27 cellular contexts compared by ENCODE assay signal in genomic region chr7:25455649-25456251, GRCh38.
DNase-seq lines count a peak whose midpoint lies in the region; ATAC-seq, FAIRE-seq and TF ChIP-seq lines count a peak whose summit lies in the region.
"Had no signal": no experiment of that assay in that cellular context is flagged by ENCODE, and none has a peak within 500 bp of the region (broad histone marks: within the 10 kb centered on the region; RNA-seq: fewer than 3 reads in every experiment).

No MANE protein-coding gene starts in this region.

- no peak for FAIRE-seq in GM19239 (lab: Jason Lieb, UNC)
- FAIRE-seq: GM12892 had no signal

- H3K36me3 ChIP-seq in Peyer's patch (no peaks in the 10 kb centered on the region), thoracic aorta (no peaks in the 10 kb centered on the region)
- H3K36me3 ChIP-seq: HAP-1, right atrium auricular region, vagina had no signal

- H3K4me1 ChIP-seq in Peyer's patch, result peaks cover 0 to 11% (median 0%) of the 10 kb centered on the region in 4 donors
- peaks cover 16 to 56% of the 10 kb centered on the region in 2 donors for H3K4me1 ChIP-seq in thoracic aorta (ENCODE audit: control insufficient read depth in 1 of 2, low read depth in 2 of 2)
- H3K4me1 ChIP-seq: HAP-1 had no signal

- ATAC-seq in thoracic aorta (ENCODE audit: insufficient number of reproducible peaks, low FRiP score, low read depth) (no peak), HG02588 (IDR thresholded peaks at IDR 0.05; ENCODE audit: unreplicated experiment) (no peak), GM19463 (IDR thresholded peaks at IDR 0.05; ENCODE audit: unreplicated experiment) (no peak)
- ATAC-seq: naive thymus-derived CD8-positive, alpha-beta T cell; SK-N-SH treated with all-trans-retinoic acid at 6 μM for 48 hours had no signal

- DNase-seq in Peyer's patch (no peak), kidney tubule cell (ENCODE audit: low spot score) (peak; percentile 21), thoracic aorta (ENCODE audit: low spot score) (no peak), AG20443 (ENCODE audit: low spot score) (no peak), GM19239 (ENCODE audit: insufficient read length, low spot score) (no peak)
- DNase-seq: activated naive CD4-positive, alpha-beta T cell; activated T-cell treated with anti-CD3 and anti-CD28 coated beads, Interleukin-2, amount 50 U/mL, for 48 hours; foreskin fibroblast; KG1; left ventricle myocardium superior; midbrain; MM.1S; naive thymus-derived CD8-positive, alpha-beta T cell; NCI-H1436; NCI-H524; RPMI8226; stimulated activated CD4-positive, alpha-beta T cell treated with anti-CD3 and anti-CD28 coated beads, Interleukin-4, amount 100 ng/mL, for 4 hours; stimulated activated naive CD4-positive, alpha-beta T cell had no signal

- H3K4me3 ChIP-seq in Peyer's patch (no peak overlapping the region), thoracic aorta (no peak overlapping the region)
- H3K4me3 ChIP-seq: HAP-1, right atrium auricular region, vagina had no signal

- TF ChIP-seq CTCF in C4-2B (conservative IDR thresholded peaks at IDR 0.05), result no peak
- TF ChIP-seq CTCF in Peyer's patch (IDR thresholded peaks at IDR 0.05), result no peak
- TF ChIP-seq CTCF in thoracic aorta (IDR thresholded peaks at IDR 0.05), result no peak

- no peak for TF ChIP-seq POLR2A in Peyer's patch (IDR thresholded peaks at IDR 0.05)

- H3K9me3 ChIP-seq in Peyer's patch, result no peaks in the 10 kb centered on the region
- H3K9me3 ChIP-seq in thoracic aorta, result no peaks in the 10 kb centered on the region
- H3K9me3 ChIP-seq: HAP-1, right atrium auricular region, vagina had no signal

- peak overlapping the region; percentile 60 for H3K27ac ChIP-seq in C4-2B
- H3K27ac ChIP-seq in Peyer's patch, result peak overlapping the region in 3 of 4 donors; percentile 22 to 40 (median 31)
- H3K27ac ChIP-seq in thoracic aorta, result peak overlapping the region; percentile 58 to 82
- H3K27ac ChIP-seq: epithelial cell of prostate, vagina had no signal

- no peaks in the 10 kb centered on the region for H3K27me3 ChIP-seq in Peyer's patch
- H3K27me3 ChIP-seq in thoracic aorta (replicated peaks; ENCODE audit: insufficient read depth), result no peaks in the 10 kb centered on the region
- H3K27me3 ChIP-seq: right atrium auricular region, vagina had no signal
